In the genomic region with DNA sequence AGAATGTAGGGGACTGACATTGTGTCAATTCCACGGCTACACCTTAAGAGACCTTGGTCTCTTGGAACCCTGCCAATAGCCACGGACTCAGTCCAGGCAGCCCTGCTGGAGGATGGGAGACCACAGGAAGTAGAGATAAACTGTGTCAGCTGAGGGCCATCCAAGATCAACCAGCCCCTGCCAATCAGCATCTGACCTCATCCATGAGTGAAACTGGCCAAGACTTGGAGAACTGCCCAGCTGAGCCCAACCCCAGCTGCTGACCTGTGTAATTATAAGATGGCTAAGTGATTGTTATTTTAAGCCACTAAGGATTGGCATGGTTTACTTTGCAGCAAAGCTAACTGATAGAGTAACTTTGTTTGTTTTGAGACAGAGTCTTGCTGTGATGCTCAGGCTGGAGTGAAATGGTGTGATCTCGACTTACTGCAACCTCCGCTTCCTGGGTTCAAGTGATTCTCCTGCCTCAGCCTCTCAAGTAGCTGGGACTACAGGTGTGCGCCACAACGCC, we compare ENCODE assay signal across 1 cellular context.
TF ChIP-seq lines count a peak whose summit lies in the region.

No MANE protein-coding gene starts in this region.

TF ChIP-seq in HEK293, 187 proteins besides CTCF, POLR2A, EP300 and RAD21 (continued from another document and continues in another):
- TF ChIP-seq, protein P1, sequence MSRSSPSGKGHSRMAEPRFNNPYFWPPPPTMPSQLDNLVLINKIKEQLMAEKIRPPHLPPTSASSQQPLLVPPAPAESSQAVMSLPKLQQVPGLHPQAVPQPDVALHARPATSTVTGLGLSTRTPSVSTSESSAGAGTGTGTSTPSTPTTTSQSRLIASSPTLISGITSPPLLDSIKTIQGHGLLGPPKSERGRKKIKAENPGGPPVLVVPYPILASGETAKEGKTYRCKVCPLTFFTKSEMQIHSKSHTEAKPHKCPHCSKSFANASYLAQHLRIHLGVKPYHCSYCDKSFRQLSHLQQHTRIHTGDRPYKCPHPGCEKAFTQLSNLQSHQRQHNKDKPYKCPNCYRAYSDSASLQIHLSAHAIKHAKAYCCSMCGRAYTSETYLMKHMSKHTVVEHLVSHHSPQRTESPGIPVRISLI (tag by site-specific recombination; IDR thresholded peaks at IDR 0.05) = peak; percentile 80
- TF ChIP-seq, protein P2, sequence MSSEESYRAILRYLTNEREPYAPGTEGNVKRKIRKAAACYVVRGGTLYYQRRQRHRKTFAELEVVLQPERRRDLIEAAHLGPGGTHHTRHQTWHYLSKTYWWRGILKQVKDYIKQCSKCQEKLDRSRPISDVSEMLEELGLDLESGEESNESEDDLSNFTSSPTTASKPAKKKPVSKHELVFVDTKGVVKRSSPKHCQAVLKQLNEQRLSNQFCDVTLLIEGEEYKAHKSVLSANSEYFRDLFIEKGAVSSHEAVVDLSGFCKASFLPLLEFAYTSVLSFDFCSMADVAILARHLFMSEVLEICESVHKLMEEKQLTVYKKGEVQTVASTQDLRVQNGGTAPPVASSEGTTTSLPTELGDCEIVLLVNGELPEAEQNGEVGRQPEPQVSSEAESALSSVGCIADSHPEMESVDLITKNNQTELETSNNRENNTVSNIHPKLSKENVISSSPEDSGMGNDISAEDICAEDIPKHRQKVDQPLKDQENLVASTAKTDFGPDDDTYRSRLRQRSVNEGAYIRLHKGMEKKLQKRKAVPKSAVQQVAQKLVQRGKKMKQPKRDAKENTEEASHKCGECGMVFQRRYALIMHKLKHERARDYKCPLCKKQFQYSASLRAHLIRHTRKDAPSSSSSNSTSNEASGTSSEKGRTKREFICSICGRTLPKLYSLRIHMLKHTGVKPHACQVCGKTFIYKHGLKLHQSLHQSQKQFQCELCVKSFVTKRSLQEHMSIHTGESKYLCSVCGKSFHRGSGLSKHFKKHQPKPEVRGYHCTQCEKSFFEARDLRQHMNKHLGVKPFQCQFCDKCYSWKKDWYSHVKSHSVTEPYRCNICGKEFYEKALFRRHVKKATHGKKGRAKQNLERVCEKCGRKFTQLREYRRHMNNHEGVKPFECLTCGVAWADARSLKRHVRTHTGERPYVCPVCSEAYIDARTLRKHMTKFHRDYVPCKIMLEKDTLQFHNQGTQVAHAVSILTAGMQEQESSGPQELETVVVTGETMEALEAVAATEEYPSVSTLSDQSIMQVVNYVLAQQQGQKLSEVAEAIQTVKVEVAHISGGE (tag by site-specific recombination; conservative IDR thresholded peaks at IDR 0.05; ENCODE audit: low read depth) = no peak
- TF ChIP-seq ZNF426 (tag by site-specific recombination; IDR thresholded peaks at IDR 0.05) (no peak), HOXA7 (CRISPR knock-in tag; IDR thresholded peaks at IDR 0.05; ENCODE audit: borderline replicate concordance) (no peak), OSR2 (tag by site-specific recombination; IDR thresholded peaks at IDR 0.05) (peak; percentile 96), GLIS1 (tag by site-specific recombination; IDR thresholded peaks at IDR 0.05) (no peak; the same call in 1 of the 2 replicates), ZNF529 (tag by site-specific recombination; IDR thresholded peaks at IDR 0.05; ENCODE audit: insufficient replicate concordance) (no peak), ZBTB17 (tag by site-specific recombination; IDR thresholded peaks at IDR 0.05) (peak; percentile 49), ZNF747 (tag by site-specific recombination; IDR thresholded peaks at IDR 0.05) (no peak), ZNF174 (tag by site-specific recombination; IDR thresholded peaks at IDR 0.05) (no peak), ZXDB (tag by site-specific recombination; IDR thresholded peaks at IDR 0.05) (no peak), ZNF701 (tag by site-specific recombination; IDR thresholded peaks at IDR 0.05) (no peak), KLF1 (tag by site-specific recombination; IDR thresholded peaks at IDR 0.05) (no peak), EGR2 (tag by site-specific recombination; IDR thresholded peaks at IDR 0.05; ENCODE audit: low read depth) (no peak), HOXD13 (CRISPR knock-in tag; IDR thresholded peaks at IDR 0.05; ENCODE audit: borderline replicate concordance) (no peak), FEZF1 (tag by site-specific recombination; IDR thresholded peaks at IDR 0.05) (peak; percentile 77), KLF16 (tag by site-specific recombination; IDR thresholded peaks at IDR 0.05) (peak; percentile 54; the same call in 1 of the 2 replicates), ZNF416 (tag by site-specific recombination; IDR thresholded peaks at IDR 0.05) (no peak), KLF10 (tag by site-specific recombination; IDR thresholded peaks at IDR 0.05) (peak; percentile 42; the same call in 1 of the 2 replicates), ZIC2 (tag by site-specific recombination; IDR thresholded peaks at IDR 0.05) (peak; percentile 51; the same call in 1 of the 2 replicates), WT1 (tag by site-specific recombination; IDR thresholded peaks at IDR 0.05) (peak; percentile 34; the same call in 1 of the 2 replicates), ZNF473 (tag by site-specific recombination; IDR thresholded peaks at IDR 0.05) (no peak), ZNF48 (tag by site-specific recombination; IDR thresholded peaks at IDR 0.05) (no peak), ZNF530 (tag by site-specific recombination; IDR thresholded peaks at IDR 0.05; ENCODE audit: low read depth) (no peak), ZNF274 (IDR thresholded peaks at IDR 0.05; ENCODE audit: low read length) (no peak), ZNF274 (tag by site-specific recombination; IDR thresholded peaks at IDR 0.05; ENCODE audit: borderline replicate concordance) (no peak), ZNF768 (tag by site-specific recombination; IDR thresholded peaks at IDR 0.05) (no peak), ZBTB48 (tag by site-specific recombination; IDR thresholded peaks at IDR 0.05) (no peak), RBAK (tag by site-specific recombination; IDR thresholded peaks at IDR 0.05) (no peak), ZNF433 (tag by site-specific recombination; IDR thresholded peaks at IDR 0.05; ENCODE audit: low read depth) (no peak), ZNF157 (tag by site-specific recombination; IDR thresholded peaks at IDR 0.05) (no peak), ZNF354C (tag by site-specific recombination; IDR thresholded peaks at IDR 0.05; ENCODE audit: borderline replicate concordance, low read depth) (no peak), ZNF610 (tag by site-specific recombination; IDR thresholded peaks at IDR 0.05; ENCODE audit: borderline replicate concordance) (peak; percentile 63)
- TF ChIP-seq, protein P3, sequence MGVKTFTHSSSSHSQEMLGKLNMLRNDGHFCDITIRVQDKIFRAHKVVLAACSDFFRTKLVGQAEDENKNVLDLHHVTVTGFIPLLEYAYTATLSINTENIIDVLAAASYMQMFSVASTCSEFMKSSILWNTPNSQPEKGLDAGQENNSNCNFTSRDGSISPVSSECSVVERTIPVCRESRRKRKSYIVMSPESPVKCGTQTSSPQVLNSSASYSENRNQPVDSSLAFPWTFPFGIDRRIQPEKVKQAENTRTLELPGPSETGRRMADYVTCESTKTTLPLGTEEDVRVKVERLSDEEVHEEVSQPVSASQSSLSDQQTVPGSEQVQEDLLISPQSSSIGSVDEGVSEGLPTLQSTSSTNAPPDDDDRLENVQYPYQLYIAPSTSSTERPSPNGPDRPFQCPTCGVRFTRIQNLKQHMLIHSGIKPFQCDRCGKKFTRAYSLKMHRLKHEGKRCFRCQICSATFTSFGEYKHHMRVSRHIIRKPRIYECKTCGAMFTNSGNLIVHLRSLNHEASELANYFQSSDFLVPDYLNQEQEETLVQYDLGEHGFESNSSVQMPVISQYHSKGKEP (tag by site-specific recombination; IDR thresholded peaks at IDR 0.05) = no peak
- TF ChIP-seq, protein P4, sequence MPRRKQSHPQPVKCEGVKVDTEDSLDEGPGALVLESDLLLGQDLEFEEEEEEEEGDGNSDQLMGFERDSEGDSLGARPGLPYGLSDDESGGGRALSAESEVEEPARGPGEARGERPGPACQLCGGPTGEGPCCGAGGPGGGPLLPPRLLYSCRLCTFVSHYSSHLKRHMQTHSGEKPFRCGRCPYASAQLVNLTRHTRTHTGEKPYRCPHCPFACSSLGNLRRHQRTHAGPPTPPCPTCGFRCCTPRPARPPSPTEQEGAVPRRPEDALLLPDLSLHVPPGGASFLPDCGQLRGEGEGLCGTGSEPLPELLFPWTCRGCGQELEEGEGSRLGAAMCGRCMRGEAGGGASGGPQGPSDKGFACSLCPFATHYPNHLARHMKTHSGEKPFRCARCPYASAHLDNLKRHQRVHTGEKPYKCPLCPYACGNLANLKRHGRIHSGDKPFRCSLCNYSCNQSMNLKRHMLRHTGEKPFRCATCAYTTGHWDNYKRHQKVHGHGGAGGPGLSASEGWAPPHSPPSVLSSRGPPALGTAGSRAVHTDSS (tag by site-specific recombination; IDR thresholded peaks at IDR 0.05) = no peak
- TF ChIP-seq, protein P5, sequence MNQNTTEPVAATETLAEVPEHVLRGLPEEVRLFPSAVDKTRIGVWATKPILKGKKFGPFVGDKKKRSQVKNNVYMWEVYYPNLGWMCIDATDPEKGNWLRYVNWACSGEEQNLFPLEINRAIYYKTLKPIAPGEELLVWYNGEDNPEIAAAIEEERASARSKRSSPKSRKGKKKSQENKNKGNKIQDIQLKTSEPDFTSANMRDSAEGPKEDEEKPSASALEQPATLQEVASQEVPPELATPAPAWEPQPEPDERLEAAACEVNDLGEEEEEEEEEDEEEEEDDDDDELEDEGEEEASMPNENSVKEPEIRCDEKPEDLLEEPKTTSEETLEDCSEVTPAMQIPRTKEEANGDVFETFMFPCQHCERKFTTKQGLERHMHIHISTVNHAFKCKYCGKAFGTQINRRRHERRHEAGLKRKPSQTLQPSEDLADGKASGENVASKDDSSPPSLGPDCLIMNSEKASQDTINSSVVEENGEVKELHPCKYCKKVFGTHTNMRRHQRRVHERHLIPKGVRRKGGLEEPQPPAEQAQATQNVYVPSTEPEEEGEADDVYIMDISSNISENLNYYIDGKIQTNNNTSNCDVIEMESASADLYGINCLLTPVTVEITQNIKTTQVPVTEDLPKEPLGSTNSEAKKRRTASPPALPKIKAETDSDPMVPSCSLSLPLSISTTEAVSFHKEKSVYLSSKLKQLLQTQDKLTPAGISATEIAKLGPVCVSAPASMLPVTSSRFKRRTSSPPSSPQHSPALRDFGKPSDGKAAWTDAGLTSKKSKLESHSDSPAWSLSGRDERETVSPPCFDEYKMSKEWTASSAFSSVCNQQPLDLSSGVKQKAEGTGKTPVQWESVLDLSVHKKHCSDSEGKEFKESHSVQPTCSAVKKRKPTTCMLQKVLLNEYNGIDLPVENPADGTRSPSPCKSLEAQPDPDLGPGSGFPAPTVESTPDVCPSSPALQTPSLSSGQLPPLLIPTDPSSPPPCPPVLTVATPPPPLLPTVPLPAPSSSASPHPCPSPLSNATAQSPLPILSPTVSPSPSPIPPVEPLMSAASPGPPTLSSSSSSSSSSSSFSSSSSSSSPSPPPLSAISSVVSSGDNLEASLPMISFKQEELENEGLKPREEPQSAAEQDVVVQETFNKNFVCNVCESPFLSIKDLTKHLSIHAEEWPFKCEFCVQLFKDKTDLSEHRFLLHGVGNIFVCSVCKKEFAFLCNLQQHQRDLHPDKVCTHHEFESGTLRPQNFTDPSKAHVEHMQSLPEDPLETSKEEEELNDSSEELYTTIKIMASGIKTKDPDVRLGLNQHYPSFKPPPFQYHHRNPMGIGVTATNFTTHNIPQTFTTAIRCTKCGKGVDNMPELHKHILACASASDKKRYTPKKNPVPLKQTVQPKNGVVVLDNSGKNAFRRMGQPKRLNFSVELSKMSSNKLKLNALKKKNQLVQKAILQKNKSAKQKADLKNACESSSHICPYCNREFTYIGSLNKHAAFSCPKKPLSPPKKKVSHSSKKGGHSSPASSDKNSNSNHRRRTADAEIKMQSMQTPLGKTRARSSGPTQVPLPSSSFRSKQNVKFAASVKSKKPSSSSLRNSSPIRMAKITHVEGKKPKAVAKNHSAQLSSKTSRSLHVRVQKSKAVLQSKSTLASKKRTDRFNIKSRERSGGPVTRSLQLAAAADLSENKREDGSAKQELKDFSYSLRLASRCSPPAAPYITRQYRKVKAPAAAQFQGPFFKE (tag by site-specific recombination; IDR thresholded peaks at IDR 0.05; ENCODE audit: borderline replicate concordance) = no peak
- TF ChIP-seq, protein P6, sequence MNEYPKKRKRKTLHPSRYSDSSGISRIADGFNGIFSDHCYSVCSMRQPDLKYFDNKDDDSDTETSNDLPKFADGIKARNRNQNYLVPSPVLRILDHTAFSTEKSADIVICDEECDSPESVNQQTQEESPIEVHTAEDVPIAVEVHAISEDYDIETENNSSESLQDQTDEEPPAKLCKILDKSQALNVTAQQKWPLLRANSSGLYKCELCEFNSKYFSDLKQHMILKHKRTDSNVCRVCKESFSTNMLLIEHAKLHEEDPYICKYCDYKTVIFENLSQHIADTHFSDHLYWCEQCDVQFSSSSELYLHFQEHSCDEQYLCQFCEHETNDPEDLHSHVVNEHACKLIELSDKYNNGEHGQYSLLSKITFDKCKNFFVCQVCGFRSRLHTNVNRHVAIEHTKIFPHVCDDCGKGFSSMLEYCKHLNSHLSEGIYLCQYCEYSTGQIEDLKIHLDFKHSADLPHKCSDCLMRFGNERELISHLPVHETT (tag by site-specific recombination; IDR thresholded peaks at IDR 0.05) = peak; percentile 69
- TF ChIP-seq, protein P7, sequence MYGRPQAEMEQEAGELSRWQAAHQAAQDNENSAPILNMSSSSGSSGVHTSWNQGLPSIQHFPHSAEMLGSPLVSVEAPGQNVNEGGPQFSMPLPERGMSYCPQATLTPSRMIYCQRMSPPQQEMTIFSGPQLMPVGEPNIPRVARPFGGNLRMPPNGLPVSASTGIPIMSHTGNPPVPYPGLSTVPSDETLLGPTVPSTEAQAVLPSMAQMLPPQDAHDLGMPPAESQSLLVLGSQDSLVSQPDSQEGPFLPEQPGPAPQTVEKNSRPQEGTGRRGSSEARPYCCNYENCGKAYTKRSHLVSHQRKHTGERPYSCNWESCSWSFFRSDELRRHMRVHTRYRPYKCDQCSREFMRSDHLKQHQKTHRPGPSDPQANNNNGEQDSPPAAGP (tag by site-specific recombination; IDR thresholded peaks at IDR 0.05) = 0 out of 2 replicates have a peak, but pooled peaks have one; percentile 52
- TF ChIP-seq, protein P8, sequence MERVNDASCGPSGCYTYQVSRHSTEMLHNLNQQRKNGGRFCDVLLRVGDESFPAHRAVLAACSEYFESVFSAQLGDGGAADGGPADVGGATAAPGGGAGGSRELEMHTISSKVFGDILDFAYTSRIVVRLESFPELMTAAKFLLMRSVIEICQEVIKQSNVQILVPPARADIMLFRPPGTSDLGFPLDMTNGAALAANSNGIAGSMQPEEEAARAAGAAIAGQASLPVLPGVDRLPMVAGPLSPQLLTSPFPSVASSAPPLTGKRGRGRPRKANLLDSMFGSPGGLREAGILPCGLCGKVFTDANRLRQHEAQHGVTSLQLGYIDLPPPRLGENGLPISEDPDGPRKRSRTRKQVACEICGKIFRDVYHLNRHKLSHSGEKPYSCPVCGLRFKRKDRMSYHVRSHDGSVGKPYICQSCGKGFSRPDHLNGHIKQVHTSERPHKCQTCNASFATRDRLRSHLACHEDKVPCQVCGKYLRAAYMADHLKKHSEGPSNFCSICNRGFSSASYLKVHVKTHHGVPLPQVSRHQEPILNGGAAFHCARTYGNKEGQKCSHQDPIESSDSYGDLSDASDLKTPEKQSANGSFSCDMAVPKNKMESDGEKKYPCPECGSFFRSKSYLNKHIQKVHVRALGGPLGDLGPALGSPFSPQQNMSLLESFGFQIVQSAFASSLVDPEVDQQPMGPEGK (tag by site-specific recombination; IDR thresholded peaks at IDR 0.05) = peak; percentile 45; the same call in 1 of the 2 replicates
- TF ChIP-seq, protein P9, sequence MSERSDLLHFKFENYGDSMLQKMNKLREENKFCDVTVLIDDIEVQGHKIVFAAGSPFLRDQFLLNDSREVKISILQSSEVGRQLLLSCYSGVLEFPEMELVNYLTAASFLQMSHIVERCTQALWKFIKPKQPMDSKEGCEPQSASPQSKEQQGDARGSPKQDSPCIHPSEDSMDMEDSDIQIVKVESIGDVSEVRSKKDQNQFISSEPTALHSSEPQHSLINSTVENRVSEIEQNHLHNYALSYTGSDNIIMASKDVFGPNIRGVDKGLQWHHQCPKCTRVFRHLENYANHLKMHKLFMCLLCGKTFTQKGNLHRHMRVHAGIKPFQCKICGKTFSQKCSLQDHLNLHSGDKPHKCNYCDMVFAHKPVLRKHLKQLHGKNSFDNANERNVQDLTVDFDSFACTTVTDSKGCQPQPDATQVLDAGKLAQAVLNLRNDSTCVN (tag by site-specific recombination; optimal IDR thresholded peaks at IDR 0.05) = no peak
